Comparison of ENCODE assay signal across 5 cellular contexts in the genomic region with DNA sequence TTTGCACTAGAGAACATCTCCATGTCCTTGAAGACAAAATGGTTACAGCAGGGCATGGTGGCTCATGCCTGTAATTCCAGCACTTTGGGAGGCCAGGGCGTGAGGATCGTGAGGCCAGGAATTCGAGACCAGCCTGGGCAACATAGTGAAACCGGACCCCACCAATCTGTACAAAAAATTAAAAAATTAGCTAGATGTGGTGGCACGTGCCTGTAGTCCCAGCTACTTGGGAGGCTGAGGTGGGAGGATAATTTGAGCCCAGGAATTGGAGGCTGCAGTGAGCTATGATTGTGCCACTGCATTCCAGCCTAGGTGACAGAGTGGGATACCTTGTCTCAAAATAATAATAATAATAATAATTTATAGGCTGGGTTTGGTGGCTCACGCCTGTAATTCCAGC. TPM values are rescaled to one million over a fixed set of nuclear protein-coding genes. Genes with fewer than 3 reads are reported as not detected.
A peak's percentile ranks its signal among the peaks of the same experiment; 100 is the strongest.
DNase-seq lines count a peak whose midpoint lies in the region; ATAC-seq, FAIRE-seq and TF ChIP-seq lines count a peak whose summit lies in the region.
"Not testable (repeated sequence)": the region's sequence is repeated elsewhere in the genome, so short reads cannot be mapped to it uniquely, and the experiment has no call there.
"Had no signal": no experiment of that assay in that cellular context is flagged by ENCODE, and none has a peak within 500 bp of the region (broad histone marks: within the 10 kb centered on the region; RNA-seq: fewer than 3 reads in every experiment).

No MANE protein-coding gene starts in this region.

- WGBS in K562 (ENCODE audit: insufficient coverage, low coverage, missing lambda C conversion rate): 5% methylated on average over 6 of the region's 6 CpGs

- not testable (repeated sequence) for TF ChIP-seq RAD21 in K562 (CRISPR knock-in tag; conservative IDR thresholded peaks at IDR 0.05 in 1 of 2, IDR thresholded peaks at IDR 0.05 in 1 of 2)

- H3K27ac ChIP-seq in K562 (ENCODE audit: extremely low read depth, low read depth, low read length): not testable (repeated sequence)

- peaks cover 8 to 35% of the 10 kb centered on the region in 2 experiments; a peak in 4 of 5 replicates for H3K4me1 ChIP-seq in K562 (replicated peaks in 1 of 2; ENCODE audit: control insufficient read depth in 2 of 2, insufficient read depth in 2 of 2, low read length in 2 of 2)

- POLR2A ChIA-PET in K562 (lab: Yijun Ruan, JAX): interaction anchor here (0.6 to 3.0 kb wide), 2 partner anchors 16 to 17 kb away, joined by 3 to 13 read pairs; a partner anchor contains a TSS

- not testable (repeated sequence) for DNase-seq in GM06990 (ENCODE audit: extremely low read depth, insufficient read length); K562 (ENCODE audit: extremely low read depth in 1 of 4, low spot score in 3 of 4)

- FAIRE-seq in K562 (lab: Jason Lieb, UNC): not testable (repeated sequence)

- H3K27me3 ChIP-seq in GM06990 (replicated peaks; ENCODE audit: control insufficient read depth, insufficient read depth, low read length): not testable (repeated sequence)
- H3K27me3 ChIP-seq in K562 (ENCODE audit: control insufficient read depth in 2 of 2, insufficient read depth in 2 of 2, low read length in 2 of 2): peaks cover 5 to 19% of the 10 kb centered on the region in 2 experiments; a peak in 3 of 5 replicates

- H3K9ac ChIP-seq in K562 (ENCODE audit: insufficient read depth in 1 of 2, low read depth in 2 of 2, low read length in 2 of 2): not testable (repeated sequence)

- CTCF ChIA-PET in K562 (lab: Yijun Ruan, JAX; ENCODE audit: low intra/inter-chr PET ratio): not testable (repeated sequence)

- not testable (repeated sequence) for H4K20me1 ChIP-seq in K562 (replicated peaks; ENCODE audit: control insufficient read depth, insufficient read depth, low read length)

- not testable (repeated sequence) for ATAC-seq in K562

- in situ Hi-C loops in K562 (cut with MboI): not testable (repeated sequence)

- H3K79me2 ChIP-seq in K562 (ENCODE audit: control insufficient read depth, insufficient read depth, low read length): not testable (repeated sequence)

- not testable (repeated sequence) for TF ChIP-seq EP300 in K562 (IDR thresholded peaks at IDR 0.05; ENCODE audit: low read length)

- not testable (repeated sequence) for H3K36me3 ChIP-seq in GM06990 (ENCODE audit: control insufficient read depth, insufficient read depth, low read length); K562 (ENCODE audit: control insufficient read depth, insufficient read depth, low read length)

- not testable (repeated sequence) for H3K9me3 ChIP-seq in K562 (replicated peaks; ENCODE audit: control insufficient read depth, insufficient read depth, low read depth, low read length)

- not testable (repeated sequence) for H3K9me1 ChIP-seq in K562 (ENCODE audit: control insufficient read depth, insufficient read depth, low read length)

- not testable (repeated sequence) for H2AFZ ChIP-seq in K562 (ENCODE audit: low read depth, low read length)

- not testable (repeated sequence) for TF ChIP-seq POLR2A in K562 (conservative IDR thresholded peaks at IDR 0.05)

- not testable (repeated sequence) for H3K4me2 ChIP-seq in K562 (ENCODE audit: insufficient read depth, low read length)

- not testable (repeated sequence) for TF ChIP-seq CTCF in GM06990 (IDR thresholded peaks at IDR 0.05; ENCODE audit: insufficient read depth, low read length, poor library complexity, severe bottlenecking); K562 (IDR thresholded peaks at IDR 0.05 in 2 of 3, conservative IDR thresholded peaks at IDR 0.05 in 1 of 3; ENCODE audit: insufficient read depth in 2 of 3, low read depth in 1 of 3, low read length in 3 of 3)

- BruUV-seq in K562 (replicated peaks; lab: Mats Ljungman, UMichigan): not testable (repeated sequence)

- intact Hi-C loops in K562 (cut with micrococcal nuclease): not testable (repeated sequence)

- peak overlapping the region; percentile 94 for H3K4me3 ChIP-seq in GM06990 (replicated peaks; ENCODE audit: low read depth, low read length)
- H3K4me3 ChIP-seq in K562: not testable (repeated sequence)

RNA-seq across cellular contexts. Expression of a gene that starts 0.9 kb away (rescaled TPM):
- not detected in 2 replicates for total RNA-seq in K562 (2011; cell fraction: chromatin; rRNA removed; ENCODE audit: low replicate concordance)
- total RNA-seq in K562 (2011; cell fraction: nucleolus; rRNA removed): 0.33 and 0.39 TPM in 2 replicates
- total RNA-seq in K562 (2011; cell fraction: nucleoplasm; rRNA removed): not detected in 2 replicates
- total RNA-seq in K562 (2014; rRNA removed): not detected in 2 replicates
- not detected in 2 replicates for total RNA-seq in K562 (2014; rRNA removed; fragmentation: Illumina TruSeq; extraction: Trizol)
- total RNA-seq in K562 (2015; rRNA removed; fragmentation: Illumina TruSeq; extraction: Trizol): not detected in 2 replicates
- total RNA-seq in K562 (2021): 0.22 TPM in 1 of 2 replicates, not detected in the other
- polyA plus RNA-seq in K562 (2011; rRNA removed): 0.12 and 0.35 TPM in 2 replicates
- polyA plus RNA-seq in K562 (2011; cell fraction: cytosol; rRNA removed): 0.34 and 1.2 TPM in 2 replicates
- 0.13 and 0.36 TPM in 2 replicates for polyA plus RNA-seq in K562 (2011; cell fraction: nucleus; rRNA removed)
- 0.21 and 0.47 TPM in 2 replicates for polyA plus RNA-seq in K562 (2012)
- 0.30 TPM in 1 of 2 replicates, not detected in the other for polyA plus RNA-seq in K562 (2014; fragmentation: Illumina TruSeq; extraction: Trizol)
- not detected for polyA plus RNA-seq in K562 (2014; fragmentation: Nextera tagmentation; extraction: Ambion mirVana)
- polyA plus RNA-seq in K562 (2014; rRNA removed): 0.08 and 0.40 TPM in 2 replicates
- not detected in 2 replicates for polyA minus RNA-seq in K562 (2011; rRNA and poly(A)+ RNA removed)
- polyA minus RNA-seq in K562 (2011; cell fraction: cytosol; rRNA and poly(A)+ RNA removed): not detected in 2 replicates
- polyA minus RNA-seq in K562 (2011; cell fraction: nucleus; rRNA and poly(A)+ RNA removed): not detected in 2 replicates
- total RNA-seq: CD4-positive, alpha-beta T cell; OCI-LY7; SJCRH30 had no signal

RNA-seq across cellular contexts. Expression of a gene that starts 16.6 kb away (rescaled TPM):
- 8.3 and 15.5 TPM in 2 replicates for total RNA-seq in K562 (2011; cell fraction: chromatin; rRNA removed; ENCODE audit: low replicate concordance)
- total RNA-seq in K562 (2011; cell fraction: nucleolus; rRNA removed): 12.6 and 14.5 TPM in 2 replicates
- 8.1 and 11.4 TPM in 2 replicates for total RNA-seq in K562 (2011; cell fraction: nucleoplasm; rRNA removed)
- total RNA-seq in K562 (2014; rRNA removed) (34.9 and 46.0 TPM in 2 replicates), K562 (2014; rRNA removed; fragmentation: Illumina TruSeq; extraction: Trizol) (11.7 and 12.1 TPM in 2 replicates), K562 (2015; rRNA removed; fragmentation: Illumina TruSeq; extraction: Trizol) (22.4 and 23.5 TPM in 2 replicates), K562 (2021) (26.5 and 28.6 TPM in 2 replicates)
- polyA plus RNA-seq in K562 (2011; rRNA removed) (12.6 and 15.4 TPM in 2 replicates), K562 (2014; fragmentation: Illumina TruSeq; extraction: Trizol) (19.3 and 27.8 TPM in 2 replicates), K562 (2014; fragmentation: Nextera tagmentation; extraction: Ambion mirVana) (1 to 10 TPM in 1 of 2 experiments, under 1 TPM in 1; 0.41 to 1.4 TPM), K562 (2014; rRNA removed) (33.0 and 34.6 TPM in 2 replicates)
- polyA plus RNA-seq in K562 (2011; cell fraction: cytosol; rRNA removed): 17.5 and 33.3 TPM in 2 replicates
- 8.4 and 11.4 TPM in 2 replicates for polyA plus RNA-seq in K562 (2011; cell fraction: nucleus; rRNA removed)
- polyA plus RNA-seq in K562 (2012): 20.8 and 26.9 TPM in 2 replicates
- 11.0 and 12.5 TPM in 2 replicates for polyA minus RNA-seq in K562 (2011; rRNA and poly(A)+ RNA removed)
- polyA minus RNA-seq in K562 (2011; cell fraction: cytosol; rRNA and poly(A)+ RNA removed): 8.3 and 10.7 TPM in 2 replicates
- 3.2 and 6.4 TPM in 2 replicates for polyA minus RNA-seq in K562 (2011; cell fraction: nucleus; rRNA and poly(A)+ RNA removed)

RNA-seq across cellular contexts. Expression of a gene that starts 47.7 kb away (rescaled TPM):
- total RNA-seq in K562 (2011; cell fraction: chromatin; rRNA removed; ENCODE audit: low replicate concordance): 0.53 and 1.2 TPM in 2 replicates
- 0.13 and 0.17 TPM in 2 replicates for total RNA-seq in K562 (2011; cell fraction: nucleolus; rRNA removed)
- total RNA-seq in K562 (2011; cell fraction: nucleoplasm; rRNA removed): 0.15 and 0.37 TPM in 2 replicates
- total RNA-seq in K562 (2014; rRNA removed) (0.08 TPM in 1 of 2 replicates, not detected in the other), K562 (2014; rRNA removed; fragmentation: Illumina TruSeq; extraction: Trizol) (not detected in 2 replicates), K562 (2015; rRNA removed; fragmentation: Illumina TruSeq; extraction: Trizol) (not detected in 2 replicates), K562 (2021) (0.07 and 0.38 TPM in 2 replicates)
- polyA plus RNA-seq in K562 (2011; rRNA removed) (0.11 and 0.24 TPM in 2 replicates), K562 (2014; fragmentation: Illumina TruSeq; extraction: Trizol) (0.07 TPM in 1 of 2 replicates, not detected in the other), K562 (2014; fragmentation: Nextera tagmentation; extraction: Ambion mirVana) (not detected), K562 (2014; rRNA removed) (0.03 and 0.12 TPM in 2 replicates)
- 0.31 and 0.34 TPM in 2 replicates for polyA plus RNA-seq in K562 (2011; cell fraction: cytosol; rRNA removed)
- polyA plus RNA-seq in K562 (2011; cell fraction: nucleus; rRNA removed): 0.48 TPM in 2 replicates
- 0.09 and 0.51 TPM in 2 replicates for polyA plus RNA-seq in K562 (2012)
- polyA minus RNA-seq in K562 (2011; rRNA and poly(A)+ RNA removed): 0.11 and 0.27 TPM in 2 replicates
- polyA minus RNA-seq in K562 (2011; cell fraction: cytosol; rRNA and poly(A)+ RNA removed): not detected in 2 replicates
- polyA minus RNA-seq in K562 (2011; cell fraction: nucleus; rRNA and poly(A)+ RNA removed): 0.11 and 0.13 TPM in 2 replicates

RNA-seq across cellular contexts. Expression of a gene that starts 47.9 kb away (rescaled TPM):
- total RNA-seq in K562 (2011; cell fraction: chromatin; rRNA removed; ENCODE audit: low replicate concordance): 19.9 and 49.6 TPM in 2 replicates
- total RNA-seq in K562 (2011; cell fraction: nucleolus; rRNA removed): 43.2 and 44.7 TPM in 2 replicates
- 26.7 and 29.2 TPM in 2 replicates for total RNA-seq in K562 (2011; cell fraction: nucleoplasm; rRNA removed)
- total RNA-seq in K562 (2014; rRNA removed) (26.7 and 32.5 TPM in 2 replicates), K562 (2014; rRNA removed; fragmentation: Illumina TruSeq; extraction: Trizol) (0.93 and 2.7 TPM in 2 replicates), K562 (2015; rRNA removed; fragmentation: Illumina TruSeq; extraction: Trizol) (10.2 and 11.0 TPM in 2 replicates), K562 (2021) (36.6 and 37.7 TPM in 2 replicates)
- polyA plus RNA-seq in K562 (2011; rRNA removed) (15.0 and 20.8 TPM in 2 replicates), K562 (2014; fragmentation: Illumina TruSeq; extraction: Trizol) (8.0 and 23.9 TPM in 2 replicates), K562 (2014; fragmentation: Nextera tagmentation; extraction: Ambion mirVana) (1 to 10 TPM; 1.4 to 1.8 TPM), K562 (2014; rRNA removed) (37.3 and 41.1 TPM in 2 replicates)
- 25.2 and 50.5 TPM in 2 replicates for polyA plus RNA-seq in K562 (2011; cell fraction: cytosol; rRNA removed)
- polyA plus RNA-seq in K562 (2011; cell fraction: nucleus; rRNA removed): 41.0 and 84.2 TPM in 2 replicates
- 27.9 and 32.4 TPM in 2 replicates for polyA plus RNA-seq in K562 (2012)
- 2.9 and 6.5 TPM in 2 replicates for polyA minus RNA-seq in K562 (2011; rRNA and poly(A)+ RNA removed)
- polyA minus RNA-seq in K562 (2011; cell fraction: cytosol; rRNA and poly(A)+ RNA removed): 12.1 and 12.7 TPM in 2 replicates
- 11.3 and 13.2 TPM in 2 replicates for polyA minus RNA-seq in K562 (2011; cell fraction: nucleus; rRNA and poly(A)+ RNA removed)

RNA-seq across cellular contexts. Expression of a gene that starts 48.8 kb away (rescaled TPM):
- total RNA-seq in K562 (2011; cell fraction: chromatin; rRNA removed; ENCODE audit: low replicate concordance): 0.42 TPM in 1 of 2 replicates, not detected in the other
- not detected in 2 replicates for total RNA-seq in K562 (2011; cell fraction: nucleolus; rRNA removed)
- total RNA-seq in K562 (2011; cell fraction: nucleoplasm; rRNA removed): not detected in 2 replicates
- total RNA-seq in K562 (2014; rRNA removed): 0.33 TPM in 1 of 2 replicates, not detected in the other
- total RNA-seq in K562 (2014; rRNA removed; fragmentation: Illumina TruSeq; extraction: Trizol): not detected in 2 replicates
- total RNA-seq in K562 (2015; rRNA removed; fragmentation: Illumina TruSeq; extraction: Trizol): 0.15 TPM in 1 of 2 replicates, not detected in the other
- total RNA-seq in K562 (2021): 0.38 and 0.62 TPM in 2 replicates
- polyA plus RNA-seq in K562 (2011; rRNA removed): 0.22 TPM in 1 of 2 replicates, not detected in the other
- 0.21 and 0.49 TPM in 2 replicates for polyA plus RNA-seq in K562 (2011; cell fraction: cytosol; rRNA removed)
- 0.36 and 0.90 TPM in 2 replicates for polyA plus RNA-seq in K562 (2011; cell fraction: nucleus; rRNA removed)
- 0.78 and 1.4 TPM in 2 replicates for polyA plus RNA-seq in K562 (2012)
- 0.42 TPM in 1 of 2 replicates, not detected in the other for polyA plus RNA-seq in K562 (2014; fragmentation: Illumina TruSeq; extraction: Trizol)
- polyA plus RNA-seq in K562 (2014; fragmentation: Nextera tagmentation; extraction: Ambion mirVana): under 1 TPM; 0.13 to 0.18 TPM
- polyA plus RNA-seq in K562 (2014; rRNA removed): 0.05 and 0.13 TPM in 2 replicates
- polyA minus RNA-seq in K562 (2011; rRNA and poly(A)+ RNA removed): not detected in 2 replicates
- polyA minus RNA-seq in K562 (2011; cell fraction: cytosol; rRNA and poly(A)+ RNA removed): not detected in 2 replicates
- polyA minus RNA-seq in K562 (2011; cell fraction: nucleus; rRNA and poly(A)+ RNA removed): not detected in 2 replicates
- total RNA-seq: OCI-LY7 had no signal
